Comparison of ENCODE assay signal across 18 cellular contexts in the genomic region with DNA sequence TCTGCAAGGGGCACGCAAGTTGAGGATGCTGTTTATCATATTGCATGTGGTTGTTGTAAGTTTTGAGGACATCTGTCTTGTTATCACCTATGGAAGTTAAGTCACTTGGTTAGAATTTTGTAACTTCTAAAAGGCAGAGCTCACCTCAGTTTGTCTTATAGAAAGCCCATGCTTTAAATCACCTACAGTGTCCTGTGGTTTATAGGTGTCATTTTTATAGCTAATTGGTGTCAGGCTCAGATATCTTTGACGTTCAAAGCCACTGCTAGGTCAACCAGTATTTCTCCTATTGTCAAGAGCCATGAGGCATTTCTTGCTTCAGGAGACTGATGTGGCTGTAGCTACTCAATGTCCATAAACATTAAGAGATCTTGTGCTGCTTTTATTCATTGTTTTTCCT. TPM values are rescaled to one million over a fixed set of nuclear protein-coding genes. Genes with fewer than 3 reads are reported as not detected.
DNase-seq lines count a peak whose midpoint lies in the region; ATAC-seq and TF ChIP-seq lines count a peak whose summit lies in the region.
"Had no signal": no experiment of that assay in that cellular context is flagged by ENCODE, and none has a peak within 500 bp of the region (broad histone marks: within the 10 kb centered on the region; RNA-seq: fewer than 3 reads in every experiment).

No MANE protein-coding gene starts in this region.

- H3K9me3 ChIP-seq in GM23248 (ENCODE audit: low read depth): no peaks in the 10 kb centered on the region
- H3K9me3 ChIP-seq: A549 had no signal

- H3K9me3 Mint-ChIP-seq in WTC11 (no peaks in the 10 kb centered on the region), memory B cell (no peaks in the 10 kb centered on the region)
- no peaks in the 10 kb centered on the region for H3K9me3 Mint-ChIP-seq in stimulated activated naive B cell treated with anti-CD40 and anti-IgM and Interleukin-4, amounts not matched to agents 10 μg/mL and 1 μg/mL and 100 μg/mL, for 72 hours

- H3K4me3 ChIP-seq in GM23248: no peak overlapping the region
- H3K4me3 ChIP-seq: A549 had no signal

- no peak for TF ChIP-seq CTCF in WTC11 (IDR thresholded peaks at IDR 0.05)

- no peaks in the 10 kb centered on the region for H3K9me2 ChIP-seq in GM23248 (ENCODE audit: insufficient read depth)

- H3K27me3 ChIP-seq in GM23248 (replicated peaks; ENCODE audit: insufficient read depth): no peaks in the 10 kb centered on the region

- H3K9ac ChIP-seq in GM23248: no peak overlapping the region

- in situ Hi-C loops in GM23248 (cut with MboI): no loop called here

- DNase-seq in GM23248 (no peak), WTC11 (ENCODE audit: low spot score) (no peak), memory B cell (ENCODE audit: low spot score in 2 of 2) (no peak), kidney tubule cell (ENCODE audit: low spot score) (no peak), superior temporal gyrus (ENCODE audit: extremely low spot score) (no peak)
- DNase-seq in stimulated activated naive B cell treated with anti-CD40 and anti-IgM and Interleukin-4, amounts not matched to agents 10 μg/mL and 1 μg/mL and 100 μg/mL, for 72 hours: no peak
- DNase-seq in activated CD4-positive, CD25-positive, alpha-beta regulatory T cell treated with anti-CD3 and anti-CD28 coated beads, Interleukin-2, amount 50 U/mL, for 72 hours: no peak
- DNase-seq: CD4-positive, alpha-beta memory T cell; Kasumi-1; MM.1S; NCI-H1092; NCI-H1436 treated with DMSO at 0.1 percent for 48 hours; NCI-H2029 treated with DMSO at 0.1 percent for 48 hours; NCI-H510A; NCI-H748 treated with DMSO at 0.1 percent for 48 hours; NK-92 treated with Interleukin-12 subunit alpha and Interleukin-12 subunit beta, amount 100 ng/mL, for 24 hours had no signal

- no peaks in the 10 kb centered on the region for H3K27me3 Mint-ChIP-seq in WTC11 (ENCODE audit: low read depth)
- H3K27me3 Mint-ChIP-seq in memory B cell: no peaks in the 10 kb centered on the region
- H3K27me3 Mint-ChIP-seq in stimulated activated naive B cell treated with anti-CD40 and anti-IgM and Interleukin-4, amounts not matched to agents 10 μg/mL and 1 μg/mL and 100 μg/mL, for 72 hours: peaks cover 3 to 6% of the 10 kb centered on the region in 2 donors

- peaks cover 23% of the 10 kb centered on the region; the same call in 1 of the 2 replicates for H3F3A ChIP-seq in GM23248 (ENCODE audit: insufficient read depth)

- WGBS in GM23248 (ENCODE audit: low coverage in 1 of 2, low lambda C conversion rate in 2 of 2, missing lambda C conversion rate in 2 of 2), 2 experiments: 59 to 60% methylated on average over 2 of the region's 2 CpGs

- POLR2A ChIA-PET in WTC11 (lab: Charles Lee): interaction anchor here (0.8 to 1.4 kb wide), 2 partner anchors 14 to 106 kb away, joined by 3 to 7 read pairs; no protein-coding TSS in a partner anchor

- peaks cover 36% of the 10 kb centered on the region for H3K4me1 ChIP-seq in GM23248 (ENCODE audit: insufficient read depth)

- CTCF ChIA-PET in WTC11 (lab: Charles Lee): no interaction called here

- peaks cover 95% of the 10 kb centered on the region for H3K79me2 ChIP-seq in GM23248 (ENCODE audit: insufficient read depth)

- ATAC-seq in WTC11 (no peak), memory B cell (ENCODE audit: low read depth) (no peak)
- ATAC-seq in stimulated activated naive B cell treated with anti-CD40 and anti-IgM and Interleukin-4, amounts not matched to agents 10 μg/mL and 1 μg/mL and 100 μg/mL, for 72 hours (replicated peaks): no peak
- ATAC-seq: A549, Right ventricle myocardium inferior had no signal

- H3K4me3 Mint-ChIP-seq in WTC11 (no peak overlapping the region), memory B cell (no peak overlapping the region)
- no peak overlapping the region for H3K4me3 Mint-ChIP-seq in stimulated activated naive B cell treated with anti-CD40 and anti-IgM and Interleukin-4, amounts not matched to agents 10 μg/mL and 1 μg/mL and 100 μg/mL, for 72 hours
- H3K4me3 Mint-ChIP-seq: CD4-positive, alpha-beta memory T cell had no signal

- H3K27ac Mint-ChIP-seq in WTC11 (peak overlapping the region; percentile 74), memory B cell (peak overlapping the region; percentile 50)
- peak overlapping the region; percentile 9 for H3K27ac Mint-ChIP-seq in stimulated activated naive B cell treated with anti-CD40 and anti-IgM and Interleukin-4, amounts not matched to agents 10 μg/mL and 1 μg/mL and 100 μg/mL, for 72 hours
- H3K27ac Mint-ChIP-seq: CD4-positive, alpha-beta memory T cell had no signal

- H4K20me1 ChIP-seq in GM23248 (ENCODE audit: insufficient read depth): no peaks in the 10 kb centered on the region

- H3K27ac ChIP-seq in GM23248: peak overlapping the region; percentile 67

- H3K4me1 Mint-ChIP-seq in WTC11: peaks cover 57% of the 10 kb centered on the region
- H3K4me1 Mint-ChIP-seq in memory B cell: peaks cover 22% of the 10 kb centered on the region
- H3K4me1 Mint-ChIP-seq in stimulated activated naive B cell treated with anti-CD40 and anti-IgM and Interleukin-4, amounts not matched to agents 10 μg/mL and 1 μg/mL and 100 μg/mL, for 72 hours: peaks cover 11 to 16% of the 10 kb centered on the region in 2 donors

- H3K36me3 Mint-ChIP-seq in WTC11 (peaks cover 61% of the 10 kb centered on the region), memory B cell (peaks cover 26% of the 10 kb centered on the region)
- peaks cover 41 to 54% of the 10 kb centered on the region in 2 donors for H3K36me3 Mint-ChIP-seq in stimulated activated naive B cell treated with anti-CD40 and anti-IgM and Interleukin-4, amounts not matched to agents 10 μg/mL and 1 μg/mL and 100 μg/mL, for 72 hours
- H3K36me3 Mint-ChIP-seq: CD4-positive, alpha-beta memory T cell had no signal

- no peak overlapping the region for H2AFZ ChIP-seq in GM23248

- peak overlapping the region; percentile 19 for H3K4me2 ChIP-seq in GM23248 (ENCODE audit: unreplicated experiment)
- H3K4me2 ChIP-seq: A549 had no signal

- H3K36me3 ChIP-seq in GM23248 (ENCODE audit: low read depth): no peaks in the 10 kb centered on the region

TF ChIP-seq in WTC11, 78 proteins besides CTCF, POLR2A, EP300 and RAD21 (continues in another document):
- TF ChIP-seq, protein P1, sequence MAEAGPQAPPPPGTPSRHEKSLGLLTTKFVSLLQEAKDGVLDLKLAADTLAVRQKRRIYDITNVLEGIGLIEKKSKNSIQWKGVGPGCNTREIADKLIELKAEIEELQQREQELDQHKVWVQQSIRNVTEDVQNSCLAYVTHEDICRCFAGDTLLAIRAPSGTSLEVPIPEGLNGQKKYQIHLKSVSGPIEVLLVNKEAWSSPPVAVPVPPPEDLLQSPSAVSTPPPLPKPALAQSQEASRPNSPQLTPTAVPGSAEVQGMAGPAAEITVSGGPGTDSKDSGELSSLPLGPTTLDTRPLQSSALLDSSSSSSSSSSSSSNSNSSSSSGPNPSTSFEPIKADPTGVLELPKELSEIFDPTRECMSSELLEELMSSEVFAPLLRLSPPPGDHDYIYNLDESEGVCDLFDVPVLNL (CRISPR knock-in tag; IDR thresholded peaks at IDR 0.05; ENCODE audit: borderline replicate concordance, low read depth): no peak
- no peak for TF ChIP-seq NFE2L1 (CRISPR knock-in tag; IDR thresholded peaks at IDR 0.05)
- TF ChIP-seq GTF2I (CRISPR knock-in tag; conservative IDR thresholded peaks at IDR 0.05): no peak
- no peak for TF ChIP-seq NR2C2 (CRISPR knock-in tag; IDR thresholded peaks at IDR 0.05)
- no peak for TF ChIP-seq FOXJ3 (CRISPR knock-in tag; IDR thresholded peaks at IDR 0.05; ENCODE audit: borderline replicate concordance)
- no peak for TF ChIP-seq E2F5 (CRISPR knock-in tag; IDR thresholded peaks at IDR 0.05)
- TF ChIP-seq RORB (CRISPR knock-in tag; IDR thresholded peaks at IDR 0.05): no peak
- no peak for TF ChIP-seq RELA (CRISPR knock-in tag; IDR thresholded peaks at IDR 0.05; ENCODE audit: borderline replicate concordance)
- no peak for TF ChIP-seq OVOL2 (CRISPR knock-in tag; IDR thresholded peaks at IDR 0.05; ENCODE audit: borderline replicate concordance)
- no peak for TF ChIP-seq HMGA2 (CRISPR knock-in tag; IDR thresholded peaks at IDR 0.05)
- no peak for TF ChIP-seq ZNF121 (CRISPR knock-in tag; IDR thresholded peaks at IDR 0.05)
- TF ChIP-seq ZNF512 (CRISPR knock-in tag; IDR thresholded peaks at IDR 0.05; ENCODE audit: borderline replicate concordance): no peak
- TF ChIP-seq, protein P2, sequence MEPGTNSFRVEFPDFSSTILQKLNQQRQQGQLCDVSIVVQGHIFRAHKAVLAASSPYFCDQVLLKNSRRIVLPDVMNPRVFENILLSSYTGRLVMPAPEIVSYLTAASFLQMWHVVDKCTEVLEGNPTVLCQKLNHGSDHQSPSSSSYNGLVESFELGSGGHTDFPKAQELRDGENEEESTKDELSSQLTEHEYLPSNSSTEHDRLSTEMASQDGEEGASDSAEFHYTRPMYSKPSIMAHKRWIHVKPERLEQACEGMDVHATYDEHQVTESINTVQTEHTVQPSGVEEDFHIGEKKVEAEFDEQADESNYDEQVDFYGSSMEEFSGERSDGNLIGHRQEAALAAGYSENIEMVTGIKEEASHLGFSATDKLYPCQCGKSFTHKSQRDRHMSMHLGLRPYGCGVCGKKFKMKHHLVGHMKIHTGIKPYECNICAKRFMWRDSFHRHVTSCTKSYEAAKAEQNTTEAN (CRISPR knock-in tag; IDR thresholded peaks at IDR 0.05): no peak
- no peak for TF ChIP-seq GRHL2 (CRISPR knock-in tag; IDR thresholded peaks at IDR 0.05; ENCODE audit: insufficient replicate concordance, severe bottlenecking)

RNA-seq across cellular contexts. Expression of gene ZNF532, which starts 16.8 kb away (rescaled TPM):
- total RNA-seq in GM23248 (2014; rRNA removed; shearing (Covaris generic)): 19.0 and 31.9 TPM in 2 replicates
- polyA plus RNA-seq in GM23248 (2016; fragmentation: Nextera tagmentation; extraction: Ambion mirVana): 13.2 and 14.3 TPM in 2 replicates
- total RNA-seq in WTC11 (2021): 171 to 185 TPM (median 181 TPM) in 3 replicates

Comparison
In these comparisons a context has a peak if more than half of its experiments do, and no peak if none do; other contexts are left out.
1. H3K27ac Mint-ChIP-seq: peak in every context shown above with its lines; median percentile 74 in WTC11; 50 in memory B cell; 9 in stimulated activated naive B cell treated with anti-CD40 and anti-IgM and Interleukin-4, amounts not matched to agents 10 μg/mL and 1 μg/mL and 100 μg/mL, for 72 hours.